Comparison of ENCODE assay signal across 8 cellular contexts in the genomic region with DNA sequence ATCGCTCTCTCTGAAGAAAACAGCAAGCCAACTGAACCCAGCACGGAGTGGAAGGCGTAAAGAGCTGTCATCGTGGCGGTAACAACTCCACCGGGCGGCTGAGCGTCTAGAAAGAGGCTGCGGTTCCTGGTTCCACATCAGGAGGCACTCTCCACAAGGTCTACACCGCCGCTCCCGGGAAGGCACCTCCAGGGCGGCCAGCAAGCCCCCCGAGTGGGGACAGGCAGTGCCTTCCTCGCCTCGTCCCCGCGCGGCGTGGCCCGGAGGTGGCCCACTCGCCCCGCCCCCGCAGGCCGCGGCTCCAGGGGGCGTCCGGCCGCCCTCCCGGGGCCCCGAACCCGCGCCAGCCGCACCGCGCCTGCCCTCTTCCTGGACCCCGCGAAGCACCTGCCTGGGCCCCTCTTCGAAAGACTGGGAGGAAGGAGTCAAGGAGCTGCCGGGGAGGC. TPM values are rescaled to one million over a fixed set of nuclear protein-coding genes. Genes with fewer than 3 reads are reported as not detected.
DNase-seq lines count a peak whose midpoint lies in the region; ATAC-seq, FAIRE-seq and TF ChIP-seq lines count a peak whose summit lies in the region.

No MANE protein-coding gene starts in this region.

- peaks cover 54% of the 10 kb centered on the region for H3K79me2 ChIP-seq in K562 (ENCODE audit: control insufficient read depth, insufficient read depth, low read length)
- H3K79me2 ChIP-seq in keratinocyte (ENCODE audit: control insufficient read depth, insufficient read depth, low read length): peaks cover 11% of the 10 kb centered on the region

- FAIRE-seq in K562 (lab: Jason Lieb, UNC) (no peak), keratinocyte (lab: Jason Lieb, UNC) (no peak)

- no peaks in the 10 kb centered on the region for H3K36me3 ChIP-seq in K562 (ENCODE audit: control insufficient read depth, insufficient read depth, low read length)
- no peaks in the 10 kb centered on the region for H3K36me3 ChIP-seq in keratinocyte (ENCODE audit: control insufficient read depth in 2 of 2, extremely low read depth in 1 of 2, insufficient read depth in 2 of 2, low read length in 2 of 2)

- no peaks in the 10 kb centered on the region for H3K9me3 Mint-ChIP-seq in CD4-positive, alpha-beta T cell

- H3K27me3 ChIP-seq in CD4-positive, alpha-beta T cell (ENCODE audit: control insufficient read depth, insufficient read depth, low read length): no peaks in the 10 kb centered on the region
- H3K27me3 ChIP-seq in K562 (ENCODE audit: control insufficient read depth in 2 of 2, insufficient read depth in 2 of 2, low read length in 2 of 2): no peaks in the 10 kb centered on the region
- H3K27me3 ChIP-seq in keratinocyte (ENCODE audit: control insufficient read depth, extremely low read depth, insufficient read depth, low read length): no peaks in the 10 kb centered on the region

- peak overlapping the region; percentile 96 for H3K4me3 Mint-ChIP-seq in CD4-positive, alpha-beta T cell

- WGBS in K562 (ENCODE audit: insufficient coverage, low coverage, missing lambda C conversion rate): 1% methylated on average over 37 of the region's 40 CpGs

- H3K27ac ChIP-seq in CD4-positive, alpha-beta T cell (ENCODE audit: low read depth, low read length): peak overlapping the region; percentile 79
- peak overlapping the region; percentile 89 for H3K27ac ChIP-seq in K562 (ENCODE audit: extremely low read depth, low read depth, low read length)
- peak overlapping the region; percentile 78 for H3K27ac ChIP-seq in keratinocyte (ENCODE audit: control insufficient read depth, insufficient read depth, low read length)

- POLR2A ChIA-PET in CD4-positive, alpha-beta T cell (lab: Charles Lee): interaction anchor here (0.8 to 3.0 kb wide), 10 partner anchors 10 to 310 kb away, joined by 3 to 24 read pairs (median 6); partner anchors contain the start of genes AFF1, HSD17B11 and NUDT9
- POLR2A ChIA-PET in K562 (lab: Yijun Ruan, JAX): interaction anchor here (0.9 to 1.9 kb wide), 5 partner anchors 10 to 437 kb away, joined by 3 to 14 read pairs (median 3); no protein-coding TSS in a partner anchor

- CTCF ChIA-PET in CD4-positive, alpha-beta T cell (lab: Charles Lee): interaction anchor here (0.7 to 2.8 kb wide), 11 partner anchors 10 to 297 kb away, joined by 3 to 10 read pairs (median 3); partner anchors contain the start of genes AFF1 and HSD17B11
- CTCF ChIA-PET in K562 (lab: Yijun Ruan, JAX; ENCODE audit: low intra/inter-chr PET ratio): interaction anchor here (0.9 kb wide), 1 partner anchor 16 kb away, joined by 3 read pairs; no protein-coding TSS in a partner anchor

- H3K9me1 ChIP-seq in K562 (ENCODE audit: control insufficient read depth, insufficient read depth, low read length) (no peaks in the 10 kb centered on the region), keratinocyte (ENCODE audit: control insufficient read depth, extremely low read depth, insufficient read depth, low read length) (no peaks in the 10 kb centered on the region)

- H3K27ac Mint-ChIP-seq in CD4-positive, alpha-beta T cell: peak overlapping the region; percentile 76

- in situ Hi-C loops in K562 (cut with MboI): no loop called here

- no peak for TF ChIP-seq CTCF in CD4-positive, alpha-beta T cell (IDR thresholded peaks at IDR 0.05)
- TF ChIP-seq CTCF in K562 (IDR thresholded peaks at IDR 0.05 in 2 of 3, conservative IDR thresholded peaks at IDR 0.05 in 1 of 3; ENCODE audit: insufficient read depth in 2 of 3, low read depth in 1 of 3, low read length in 3 of 3) (peak; percentile 45 to 54 (median 53); a peak in 5 of 6 replicates), keratinocyte (optimal IDR thresholded peaks at IDR 0.05 in 1 of 3, IDR thresholded peaks at IDR 0.05 in 1 of 3, conservative IDR thresholded peaks at IDR 0.05 in 1 of 3; ENCODE audit: extremely low read depth in 1 of 3, insufficient read depth in 2 of 3, low read length in 3 of 3) (peak; percentile 30 to 34 (median 31))

- H3K4me1 ChIP-seq in K562 (replicated peaks in 1 of 2; ENCODE audit: control insufficient read depth in 2 of 2, insufficient read depth in 2 of 2, low read length in 2 of 2) (peaks cover 0 to 13% of the 10 kb centered on the region in 2 experiments; a peak in 3 of 5 replicates), keratinocyte (ENCODE audit: control insufficient read depth, extremely low read depth, insufficient read depth, low read length) (peaks cover 10% of the 10 kb centered on the region)

- no peak for TF ChIP-seq EP300 in K562 (IDR thresholded peaks at IDR 0.05; ENCODE audit: low read length)

- peak overlapping the region; percentile 92 to 97 for H3K9ac ChIP-seq in K562 (ENCODE audit: insufficient read depth in 1 of 2, low read depth in 2 of 2, low read length in 2 of 2)
- peak overlapping the region; percentile 94 for H3K9ac ChIP-seq in keratinocyte (ENCODE audit: control insufficient read depth, extremely low read depth, insufficient read depth, low read length)

- H3K27me3 Mint-ChIP-seq in CD4-positive, alpha-beta T cell: no peaks in the 10 kb centered on the region

- H4K20me1 ChIP-seq in K562 (replicated peaks; ENCODE audit: control insufficient read depth, insufficient read depth, low read length) (no peaks in the 10 kb centered on the region), keratinocyte (ENCODE audit: control insufficient read depth, extremely low read depth, insufficient read depth, low read length) (no peaks in the 10 kb centered on the region)

- H3K4me3 ChIP-seq in K562 (peak overlapping the region; percentile 86), keratinocyte (ENCODE audit: control insufficient read depth in 2 of 3, extremely low read depth in 1 of 3, insufficient read depth in 2 of 3, low read depth in 1 of 3, low read length in 3 of 3) (peak overlapping the region; percentile 70 to 100 (median 88))

- no TSS peak for BruUV-seq in K562 (replicated peaks; lab: Mats Ljungman, UMichigan)

- peak overlapping the region; percentile 93 for H2AFZ ChIP-seq in K562 (ENCODE audit: low read depth, low read length)
- H2AFZ ChIP-seq in keratinocyte (ENCODE audit: control insufficient read depth, low read length): peak overlapping the region; percentile 100

- intact Hi-C loops in CD4-positive, alpha-beta T cell (cut with DNase I, micrococcal nuclease): loop anchor here (2.0 to 10.0 kb wide), 5 partner anchors 15 to 1895 kb away; partner anchors contain the start of genes AFF1 (in 1 of the 2) and TIGD2 (in 1 of the 2)
- intact Hi-C loops in K562 (cut with micrococcal nuclease): no loop called here

- 0 out of 4 replicates have a peak, but pooled peaks of 1 of the 2 experiments have one; percentile 10 for TF ChIP-seq RAD21 in K562 (CRISPR knock-in tag; conservative IDR thresholded peaks at IDR 0.05 in 1 of 2, IDR thresholded peaks at IDR 0.05 in 1 of 2)

- ATAC-seq in CD4-positive, alpha-beta T cell (ENCODE audit: poor library complexity): peak; percentile 19
- ATAC-seq in GM19372 (IDR thresholded peaks at IDR 0.05; ENCODE audit: low read depth, unreplicated experiment) (peak; percentile 29), HG03457 (IDR thresholded peaks at IDR 0.05; ENCODE audit: unreplicated experiment) (peak; percentile 30), K562 (peak; percentile 54)

- DNase-seq in CD4-positive, alpha-beta T cell: peak; percentile 11 to 53 (median 34)
- DNase-seq in SW480 (ENCODE audit: low spot score): peak; percentile 24
- DNase-seq in K562 (ENCODE audit: extremely low read depth in 1 of 4, low spot score in 3 of 4): peak in 3 of 4 experiments; percentile 56 to 66 (median 56)
- DNase-seq in keratinocyte (ENCODE audit: low read depth, low spot score): no peak
- peak in 3 of 4 experiments; percentile 5 to 38 (median 28) for DNase-seq in stimulated activated CD4-positive, alpha-beta T cell treated with anti-CD3 and anti-CD28 coated beads, Interleukin-1b, Interleukin-23, amount 100 ng/mL, for 24 hours (ENCODE audit: low read depth in 4 of 4, low spot score in 1 of 4)
- DNase-seq in LoVo (ENCODE audit: low spot score): no peak

- H3K4me2 ChIP-seq in K562 (ENCODE audit: insufficient read depth, low read length) (peak overlapping the region; percentile 94), keratinocyte (ENCODE audit: control insufficient read depth, extremely low read depth, insufficient read depth, low read depth, low read length) (peak overlapping the region; percentile 95)

- no peaks in the 10 kb centered on the region for H3K9me3 ChIP-seq in CD4-positive, alpha-beta T cell (ENCODE audit: control insufficient read depth, low read length)
- H3K9me3 ChIP-seq in K562 (replicated peaks; ENCODE audit: control insufficient read depth, insufficient read depth, low read depth, low read length) (no peaks in the 10 kb centered on the region), keratinocyte (ENCODE audit: control insufficient read depth, low read depth, low read length) (no peaks in the 10 kb centered on the region)

- TF ChIP-seq POLR2A in K562 (conservative IDR thresholded peaks at IDR 0.05): no peak

- dilution Hi-C loops in keratinocyte (cut with MboI; ENCODE audit: extremely low pct_ligation_motif_present, low sequenced_read_pairs): no loop called here

- H3K4me1 Mint-ChIP-seq in CD4-positive, alpha-beta T cell (ENCODE audit: low read depth): peaks cover 24% of the 10 kb centered on the region

- H3K36me3 Mint-ChIP-seq in CD4-positive, alpha-beta T cell (ENCODE audit: low read depth): peaks cover 7% of the 10 kb centered on the region

RNA-seq across cellular contexts. Expression of gene KLHL8, which starts 0.7 kb away (rescaled TPM):
- total RNA-seq in CD4-positive, alpha-beta T cell: 1 to 10 TPM; 6.3 to 7.0 TPM
- total RNA-seq in K562 (2011; cell fraction: chromatin; rRNA removed; ENCODE audit: low replicate concordance): 12.2 and 27.8 TPM in 2 replicates
- 8.3 TPM in 2 replicates for total RNA-seq in K562 (2011; cell fraction: nucleolus; rRNA removed)
- total RNA-seq in K562 (2011; cell fraction: nucleoplasm; rRNA removed): 12.0 and 23.4 TPM in 2 replicates
- total RNA-seq in K562 (2014; rRNA removed) (9.7 and 15.0 TPM in 2 replicates), K562 (2014; rRNA removed; fragmentation: Illumina TruSeq; extraction: Trizol) (25.3 and 29.2 TPM in 2 replicates), K562 (2015; rRNA removed; fragmentation: Illumina TruSeq; extraction: Trizol) (21.8 and 23.0 TPM in 2 replicates), K562 (2021) (16.8 and 18.2 TPM in 2 replicates)
- polyA plus RNA-seq in K562 (2011; rRNA removed) (10.6 and 15.7 TPM in 2 replicates), K562 (2014; fragmentation: Illumina TruSeq; extraction: Trizol) (18.7 and 20.4 TPM in 2 replicates), K562 (2014; fragmentation: Nextera tagmentation; extraction: Ambion mirVana) (10 to 100 TPM in 1 of 2 experiments, 1 to 10 TPM in 1; 8.7 to 10.5 TPM), K562 (2014; rRNA removed) (13.0 and 13.2 TPM in 2 replicates), keratinocyte (3.0 to 6.7 TPM (median 4.4 TPM) in 3 replicates)
- polyA plus RNA-seq in K562 (2011; cell fraction: cytosol; rRNA removed): 3.0 and 8.9 TPM in 2 replicates
- 3.3 and 3.6 TPM in 2 replicates for polyA plus RNA-seq in K562 (2011; cell fraction: nucleus; rRNA removed)
- polyA plus RNA-seq in K562 (2012): 8.6 and 16.8 TPM in 2 replicates
- polyA minus RNA-seq in K562 (2011; rRNA and poly(A)+ RNA removed): 90.7 and 108 TPM in 2 replicates
- 18.0 and 24.5 TPM in 2 replicates for polyA minus RNA-seq in K562 (2011; cell fraction: cytosol; rRNA and poly(A)+ RNA removed)
- 12.4 and 17.0 TPM in 2 replicates for polyA minus RNA-seq in K562 (2011; cell fraction: nucleus; rRNA and poly(A)+ RNA removed)
- polyA plus RNA-seq in keratinocyte (2011; ENCODE audit: low read depth): 19.3 TPM
- 2.8 and 4.9 TPM in 2 replicates for polyA plus RNA-seq in keratinocyte (2011; cell fraction: cytosol; rRNA removed)
- 3.3 and 4.4 TPM in 2 replicates for polyA plus RNA-seq in keratinocyte (2011; cell fraction: nucleus; rRNA removed)
- polyA plus RNA-seq in keratinocyte (2012; ENCODE audit: low replicate concordance): 5.6 and 6.8 TPM in 2 replicates
- polyA minus RNA-seq in keratinocyte: 2.3 to 15.0 TPM (median 6.0 TPM) in 3 replicates
- 9.2 TPM for polyA minus RNA-seq in keratinocyte (2011; cell fraction: cytosol; rRNA and poly(A)+ RNA removed)
- 5.6 and 6.7 TPM in 2 replicates for polyA minus RNA-seq in keratinocyte (2011; cell fraction: nucleus; rRNA and poly(A)+ RNA removed)

Comparison
In these comparisons a context has a peak if more than half of its experiments do, and no peak if none do; other contexts are left out.
1. DNase-seq: peak in CD4-positive, alpha-beta T cell (10 of 10), SW480 (single experiment), K562 (3 of 4) and stimulated activated CD4-positive, alpha-beta T cell treated with anti-CD3 and anti-CD28 coated beads, Interleukin-1b, Interleukin-23, amount 100 ng/mL, for 24 hours (3 of 4); none in keratinocyte (single experiment) and LoVo (single experiment).
2. Peak in every context shown above with its lines, with median percentiles within 50 percentile points of each other: ATAC-seq and H3K27ac ChIP-seq.